ENCODE assay signal across 13 cellular contexts in genomic region chr12:1534708-1535107, GRCh38. TPM values are rescaled to one million over a fixed set of nuclear protein-coding genes. Genes with fewer than 3 reads are reported as not detected.
DNase-seq lines count a peak whose midpoint lies in the region; ATAC-seq, FAIRE-seq and TF ChIP-seq lines count a peak whose summit lies in the region.
"Had no signal": no experiment of that assay in that cellular context is flagged by ENCODE, and none has a peak within 500 bp of the region (broad histone marks: within the 10 kb centered on the region; RNA-seq: fewer than 3 reads in every experiment).

No MANE protein-coding gene starts in this region.

- ATAC-seq in GM21619 (IDR thresholded peaks at IDR 0.05; ENCODE audit: unreplicated experiment) (peak; percentile 45), GM18870 (IDR thresholded peaks at IDR 0.05; ENCODE audit: unreplicated experiment) (no peak), left colon (no peak)

- H3K9me2 ChIP-seq in Loucy (replicated peaks; ENCODE audit: low read depth, low read length) = no peaks in the 10 kb centered on the region

- CTCF ChIA-PET in CD4-positive, alpha-beta memory T cell (lab: Charles Lee; ENCODE audit: partially characterized antibody) = interaction anchor here (0.8 kb wide), 2 partner anchors 49 to 55 kb away, joined by 3 to 4 read pairs; no protein-coding TSS in a partner anchor

- no peaks in the 10 kb centered on the region for H3K9me3 ChIP-seq in Loucy (ENCODE audit: insufficient read depth, low read depth, low read length)
- no peaks in the 10 kb centered on the region for H3K9me3 ChIP-seq in CD4-positive, alpha-beta memory T cell (ENCODE audit: control insufficient read depth in 1 of 2, low read length in 2 of 2)
- H3K9me3 ChIP-seq: testis had no signal

- intact Hi-C loops in CD4-positive, alpha-beta memory T cell (cut with micrococcal nuclease) = loop anchor here (5.0 kb wide), 2 partner anchors 58 to 73 kb away; partner anchors contain the start of gene FBXL14
- intact Hi-C loops in left colon (cut with DNase I, micrococcal nuclease) = no loop called here

- H3K4me1 ChIP-seq in Loucy (ENCODE audit: insufficient read depth, low read length, poor library complexity, severe bottlenecking) = peaks cover 41% of the 10 kb centered on the region
- H3K4me1 ChIP-seq in CD4-positive, alpha-beta memory T cell (ENCODE audit: insufficient read depth, low read length) = peaks cover 37% of the 10 kb centered on the region
- H3K4me1 ChIP-seq: testis had no signal

- H3K27ac ChIP-seq in CD4-positive, alpha-beta memory T cell (ENCODE audit: low read depth, low read length) = no peak overlapping the region
- H3K27ac ChIP-seq: testis had no signal

- H3K4me2 ChIP-seq in Loucy (ENCODE audit: low read depth, low read length, poor library complexity, severe bottlenecking) = peak overlapping the region; percentile 94

- peaks cover 20 to 30% (median 22%) of the 10 kb centered on the region in 4 donors for H3K4me1 Mint-ChIP-seq in CD4-positive, alpha-beta memory T cell

- peak overlapping the region; percentile 8; the same call in 1 of the 2 replicates for H2AFZ ChIP-seq in Loucy (ENCODE audit: low read length)

- H3K79me2 ChIP-seq in Loucy (ENCODE audit: insufficient read depth, low read length) = no peaks in the 10 kb centered on the region

- H3K27me3 ChIP-seq in Loucy (ENCODE audit: insufficient read depth, low read length, poor library complexity, severe bottlenecking) = no peaks in the 10 kb centered on the region
- H3K27me3 ChIP-seq in CD4-positive, alpha-beta memory T cell (ENCODE audit: insufficient read depth, low read length) = peaks cover 37% of the 10 kb centered on the region
- H3K27me3 ChIP-seq: testis had no signal

- peak overlapping the region; percentile 79 for H3K4me3 ChIP-seq in Loucy (ENCODE audit: low read length, poor library complexity, severe bottlenecking)
- no peak overlapping the region for H3K4me3 ChIP-seq in CD4-positive, alpha-beta memory T cell (ENCODE audit: low read length in 2 of 2)
- H3K4me3 ChIP-seq: testis had no signal

- DNase-seq in GM12891 (ENCODE audit: insufficient read length, low spot score) (no peak), kidney tubule cell (ENCODE audit: low spot score) (peak; percentile 73), HTR-8/SVneo (ENCODE audit: insufficient read length, low spot score) (no peak), left colon (no peak)
- no peak for DNase-seq in CD4-positive, alpha-beta memory T cell
- DNase-seq: CD4-positive, alpha-beta T cell; nucleus accumbens; T-helper 9 cell; testis had no signal

- H3K9ac ChIP-seq in Loucy (ENCODE audit: low read depth, low read length, poor library complexity, severe bottlenecking) = peak overlapping the region; percentile 67

- H3F3A ChIP-seq in Loucy (ENCODE audit: low read depth) = no peaks in the 10 kb centered on the region

- TF ChIP-seq POLR2A in GM12891 (IDR thresholded peaks at IDR 0.05; ENCODE audit: low read depth, low read length) = no peak

- H3K36me3 Mint-ChIP-seq in CD4-positive, alpha-beta memory T cell = no peaks in the 10 kb centered on the region

- H3K27ac Mint-ChIP-seq in CD4-positive, alpha-beta memory T cell = no peak overlapping the region
- H3K27ac Mint-ChIP-seq: CD4-positive, alpha-beta T cell had no signal

- no peaks in the 10 kb centered on the region for H4K20me1 ChIP-seq in Loucy (ENCODE audit: insufficient read depth, low read length, poor library complexity, severe bottlenecking)

- H3K9me3 Mint-ChIP-seq in CD4-positive, alpha-beta memory T cell = no peaks in the 10 kb centered on the region
- H3K9me3 Mint-ChIP-seq: activated T-helper 1 cell treated with anti-CD3 and anti-CD28 coated beads, Interleukin-12 subunit alpha, Interleukin-12 subunit beta, Interleukin-2, Interleukin-4 antibody, amounts not matched to agents 30 ng/mL and 10 ng/mL and 1 ng/mL, durations not matched to agents 14 hours and 24 hours and 36 hours; CD4-positive, alpha-beta T cell had no signal

- no peak overlapping the region for H3K4me3 Mint-ChIP-seq in CD4-positive, alpha-beta memory T cell

- no peak for TF ChIP-seq CTCF in Loucy (conservative IDR thresholded peaks at IDR 0.05; ENCODE audit: low read length)

- POLR2A ChIA-PET in CD4-positive, alpha-beta memory T cell (lab: Charles Lee; ENCODE audit: partially characterized antibody) = interaction anchor here (1.0 kb wide), 1 partner anchor 59 kb away, joined by 3 read pairs; no protein-coding TSS in a partner anchor

- H3K27me3 Mint-ChIP-seq in CD4-positive, alpha-beta memory T cell = peaks cover 41 to 53% of the 10 kb centered on the region in 2 donors

- FAIRE-seq in GM12891 (lab: Jason Lieb, UNC) (peak; percentile 86), HTR-8/SVneo (lab: Jason Lieb, UNC) (no peak)

- no peaks in the 10 kb centered on the region for H3K36me3 ChIP-seq in Loucy (ENCODE audit: insufficient read depth, low read length)
- H3K36me3 ChIP-seq in CD4-positive, alpha-beta memory T cell (ENCODE audit: insufficient read depth, low read length) = no peaks in the 10 kb centered on the region

TF ChIP-seq in GM12891, 5 proteins besides CTCF, POLR2A, EP300 and RAD21:
- TF ChIP-seq TAF1 (IDR thresholded peaks at IDR 0.05; ENCODE audit: low read depth, low read length) = no peak
- TF ChIP-seq SPI1 (IDR thresholded peaks at IDR 0.05; ENCODE audit: low read depth, low read length) = no peak
- TF ChIP-seq PAX5 (IDR thresholded peaks at IDR 0.05; ENCODE audit: insufficient read depth, low read length, severe bottlenecking) = no peak
- no peak for TF ChIP-seq POU2F2 (IDR thresholded peaks at IDR 0.05; ENCODE audit: low read depth, low read length)
- no peak for TF ChIP-seq POLR2AphosphoS5 (IDR thresholded peaks at IDR 0.05; ENCODE audit: low read depth, low read length)

RNA-seq across cellular contexts. Expression of gene FBXL14, which starts 59.7 kb away (rescaled TPM):
- 5.0 TPM for polyA plus RNA-seq in GM12891 (2012; ENCODE audit: low read depth, missing spikeins)
- 10 to 100 TPM; 41.6 to 43.4 TPM for total RNA-seq in CD4-positive, alpha-beta memory T cell
- polyA plus RNA-seq in CD4-positive, alpha-beta memory T cell = 10 to 100 TPM; 14.6 to 29.2 TPM
- total RNA-seq in left colon = 10 to 100 TPM; 32.6 to 40.8 TPM
